In genomic region chr1:58466618-58467241, GRCh38 we compare ENCODE assay signal across 21 cellular contexts.
A peak's percentile ranks its signal among the peaks of the same experiment; 100 is the strongest.
DNase-seq lines count a peak whose midpoint lies in the region; ATAC-seq and TF ChIP-seq lines count a peak whose summit lies in the region.
"Had no signal": no experiment of that assay in that cellular context is flagged by ENCODE, and none has a peak within 500 bp of the region (broad histone marks: within the 10 kb centered on the region; RNA-seq: fewer than 3 reads in every experiment).

No MANE protein-coding gene starts in this region.

- no peaks in the 10 kb centered on the region for H3K9me3 ChIP-seq in Peyer's patch

- TF ChIP-seq POLR2A in Peyer's patch (IDR thresholded peaks at IDR 0.05), result no peak

- no peak for TF ChIP-seq CTCF in WTC11 (IDR thresholded peaks at IDR 0.05)
- no peak for TF ChIP-seq CTCF in foreskin keratinocyte (conservative IDR thresholded peaks at IDR 0.05)
- TF ChIP-seq CTCF in Peyer's patch (IDR thresholded peaks at IDR 0.05), result no peak

- H3K27me3 Mint-ChIP-seq in WTC11 (ENCODE audit: low read depth), result no peaks in the 10 kb centered on the region
- H3K27me3 Mint-ChIP-seq: B cell; CD8-positive, alpha-beta memory T cell had no signal

- H3K36me3 Mint-ChIP-seq in WTC11, result no peaks in the 10 kb centered on the region

- ATAC-seq in WTC11 (peak; percentile 87), foreskin keratinocyte (peak; percentile 10), GM19455 (IDR thresholded peaks at IDR 0.05; ENCODE audit: unreplicated experiment) (no peak)
- ATAC-seq: HCT116, Panc1 had no signal

- CTCF ChIA-PET in WTC11 (lab: Charles Lee), result no interaction called here

- peaks cover 23% of the 10 kb centered on the region for H3K4me1 Mint-ChIP-seq in WTC11
- H3K4me1 Mint-ChIP-seq: B cell; CD14-positive monocyte; CD8-positive, alpha-beta memory T cell had no signal

- no peak overlapping the region; the same call in 1 of the 2 replicates for H3K27ac Mint-ChIP-seq in WTC11
- H3K27ac Mint-ChIP-seq: B cell; CD8-positive, alpha-beta memory T cell had no signal

- H3K36me3 ChIP-seq in H7 (replicated peaks; ENCODE audit: control insufficient read depth, insufficient read depth, low read length) (no peaks in the 10 kb centered on the region), Peyer's patch (no peaks in the 10 kb centered on the region)

- peaks cover 3% of the 10 kb centered on the region; the same call in 1 of the 2 replicates for H3K9me3 Mint-ChIP-seq in WTC11
- H3K9me3 Mint-ChIP-seq: CD14-positive monocyte; CD8-positive, alpha-beta memory T cell had no signal

- POLR2A ChIA-PET in WTC11 (lab: Charles Lee), result no interaction called here

- no peak overlapping the region for H3K4me3 Mint-ChIP-seq in WTC11
- H3K4me3 Mint-ChIP-seq: B cell; CD14-positive monocyte; CD8-positive, alpha-beta memory T cell had no signal

- DNase-seq in H7 (peak; percentile 30), WTC11 (ENCODE audit: low spot score) (peak; percentile 14), foreskin keratinocyte (no peak), Peyer's patch (no peak), H4 (ENCODE audit: low spot score) (no peak), NCI-H526 (lab: John Stamatoyannopoulos, UW) (no peak)
- DNase-seq: Calu3; CD8-positive, alpha-beta memory T cell; DMS79 treated with DMSO at 0.1 percent for 48 hours; GF-D8; KG1; MM.1S; NCI-H2029 treated with DMSO at 0.1 percent for 48 hours; NCI-H2227 treated with DMSO at 0.1 percent for 48 hours; NCI-H69; SIG-M5 had no signal

- H3K4me1 ChIP-seq in foreskin keratinocyte, result no peaks in the 10 kb centered on the region
- no peaks in the 10 kb centered on the region for H3K4me1 ChIP-seq in Peyer's patch

- no peak overlapping the region for H3K27ac ChIP-seq in foreskin keratinocyte
- H3K27ac ChIP-seq in Peyer's patch, result no peak overlapping the region

- H3K27me3 ChIP-seq in H7 (ENCODE audit: control insufficient read depth, insufficient read depth, low read length), result no peaks in the 10 kb centered on the region
- no peaks in the 10 kb centered on the region for H3K27me3 ChIP-seq in foreskin keratinocyte
- no peaks in the 10 kb centered on the region for H3K27me3 ChIP-seq in Peyer's patch

- H3K4me3 ChIP-seq in H7 (ENCODE audit: insufficient read depth, low read depth, low read length) (no peak overlapping the region), Peyer's patch (no peak overlapping the region)

TF ChIP-seq in WTC11, 78 proteins besides CTCF, POLR2A, EP300 and RAD21:
- TF ChIP-seq NR2C2 (CRISPR knock-in tag; IDR thresholded peaks at IDR 0.05) (no peak), CREB1 (CRISPR knock-in tag; IDR thresholded peaks at IDR 0.05) (no peak), AFF4 (CRISPR knock-in tag; IDR thresholded peaks at IDR 0.05; ENCODE audit: borderline replicate concordance) (no peak), ZNF512 (CRISPR knock-in tag; IDR thresholded peaks at IDR 0.05; ENCODE audit: borderline replicate concordance) (no peak), TEAD1 (CRISPR knock-in tag; IDR thresholded peaks at IDR 0.05) (peak; percentile 39; the same call in 1 of the 2 replicates)

Comparison
In these comparisons a context has a peak if more than half of its experiments do, and no peak if none do; other contexts are left out.
1. DNase-seq: peak in H7 (single experiment) and WTC11 (single experiment); none in foreskin keratinocyte (0 of 2), Peyer's patch (0 of 3), H4 (single experiment) and NCI-H526 (0 of 2).